8 cellular contexts compared by ENCODE assay signal in the genomic region with DNA sequence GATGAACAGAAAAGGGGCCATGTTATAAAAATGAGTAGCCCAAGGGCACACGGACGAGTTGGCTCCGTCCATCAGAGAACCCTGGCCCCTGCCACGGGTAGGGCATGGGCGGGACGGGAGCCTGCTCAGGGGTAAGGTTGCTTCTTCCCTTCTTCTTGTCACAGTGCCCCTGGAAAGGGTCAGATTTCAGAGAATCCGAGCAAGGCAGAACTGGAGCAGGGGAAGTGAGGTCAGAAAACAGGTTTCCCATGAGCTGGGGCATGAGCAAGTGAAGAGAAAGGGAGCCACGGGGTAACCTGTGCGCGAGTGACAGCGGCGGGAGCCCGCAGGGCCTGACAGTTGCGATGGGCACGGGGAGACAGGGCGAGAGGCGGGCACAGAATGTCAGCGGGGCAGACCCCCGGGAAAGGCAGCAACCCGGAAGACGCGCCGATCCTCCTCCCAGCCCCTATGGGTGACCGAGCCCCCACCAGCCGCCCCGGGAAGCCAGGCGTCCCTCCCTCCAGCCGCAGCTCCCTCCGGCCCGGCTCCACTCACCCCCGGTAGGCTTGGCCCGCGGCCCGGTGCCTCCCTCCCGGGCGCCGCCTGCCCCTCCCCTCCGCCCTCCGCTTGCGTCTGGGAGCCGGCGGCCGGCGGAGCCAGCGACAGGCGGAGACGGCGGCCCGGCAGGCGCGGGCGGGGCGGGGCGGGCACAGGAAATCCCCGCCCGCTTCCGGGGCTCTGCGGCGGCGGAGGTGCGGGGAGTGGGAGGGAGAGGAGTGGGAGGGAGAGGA. TPM values are rescaled to one million over a fixed set of nuclear protein-coding genes. Genes with fewer than 3 reads are reported as not detected.
A peak's percentile ranks its signal among the peaks of the same experiment; 100 is the strongest.
DNase-seq lines count a peak whose midpoint lies in the region; ATAC-seq and TF ChIP-seq lines count a peak whose summit lies in the region.

A gene (minus strand): TSS at position 671 of the 773 bp plus-strand sequence. CDS start 2,829 bp downstream, outside the sequence.

- H3K36me3 Mint-ChIP-seq in Caco-2 (ENCODE audit: insufficient read depth, unreplicated experiment), result peaks cover 2% of the 10 kb centered on the region
- peaks cover 3% of the 10 kb centered on the region for H3K36me3 Mint-ChIP-seq in natural killer cell

- peak within 1 kb of the TSS; percentile 91 for H3K4me3 Mint-ChIP-seq in Caco-2 (ENCODE audit: unreplicated experiment)
- H3K4me3 Mint-ChIP-seq in natural killer cell, result peak within 1 kb of the TSS; percentile 95

- H3K27ac ChIP-seq in Peyer's patch, result peak within 1 kb of the TSS; percentile 85 to 98 (median 92)

- H3K27ac Mint-ChIP-seq in Caco-2 (ENCODE audit: unreplicated experiment), result peak within 1 kb of the TSS; percentile 79
- H3K27ac Mint-ChIP-seq in natural killer cell, result peak within 1 kb of the TSS; percentile 89 to 98

- no peaks in the 10 kb centered on the region for H3K27me3 ChIP-seq in Caco-2 (replicated peaks; ENCODE audit: control insufficient read depth, insufficient read depth, low read length)
- no peaks in the 10 kb centered on the region for H3K27me3 ChIP-seq in Peyer's patch

- H3K9me3 ChIP-seq in Caco-2 (no peaks in the 10 kb centered on the region), Peyer's patch (no peaks in the 10 kb centered on the region)

- peaks cover 8% of the 10 kb centered on the region; the same call in 1 of the 2 replicates for H3K4me1 ChIP-seq in Caco-2
- H3K4me1 ChIP-seq in Peyer's patch, result peaks cover 0 to 8% (median 0%) of the 10 kb centered on the region in 4 donors

- POLR2A ChIA-PET in Caco-2 (lab: Charles Lee), result no interaction called here

- DNase-seq in Caco-2, result peak; percentile 87 to 91
- DNase-seq in HPDE6-E6E7 (ENCODE audit: extremely low spot score), result peak; percentile 43
- DNase-seq in Peyer's patch, result peak; percentile 77 to 91 (median 90)
- DNase-seq in activated T-helper 1 cell treated with anti-CD3 and anti-CD28 coated beads, Interleukin-2, amount 50 U/mL, for 16 hours (ENCODE audit: low read depth in 1 of 2, low spot score in 1 of 2), result peak; percentile 63 to 76
- peak; percentile 38 for DNase-seq in fibroblast of peridontal ligament (ENCODE audit: extremely low read depth)
- peak; percentile 75 for DNase-seq in natural killer cell
- DNase-seq in stimulated activated naive CD4-positive, alpha-beta T cell treated with Interleukin-2 at 50 U/mL for 16 hours (lab: John Stamatoyannopoulos, UW), result peak; percentile 75

- no peaks in the 10 kb centered on the region for H3K9me3 Mint-ChIP-seq in Caco-2 (ENCODE audit: unreplicated experiment)
- no peaks in the 10 kb centered on the region for H3K9me3 Mint-ChIP-seq in natural killer cell

- BruUV-seq in Caco-2 (replicated peaks; lab: Mats Ljungman, UMichigan), result no TSS peak

- H3K27me3 Mint-ChIP-seq in Caco-2 (ENCODE audit: insufficient read depth, unreplicated experiment) (no peaks in the 10 kb centered on the region), natural killer cell (ENCODE audit: low read depth in 2 of 2) (no peaks in the 10 kb centered on the region)

- ATAC-seq in GM19467 (IDR thresholded peaks at IDR 0.05; ENCODE audit: unreplicated experiment), result peak; percentile 83
- ATAC-seq in natural killer cell, result peak; percentile 85 to 92 (median 90)

- intact Hi-C loops in Caco-2 (cut with micrococcal nuclease; ENCODE audit: unreplicated experiment), result loop anchor here (2.0 kb wide), 1 partner anchor 152 kb away; no protein-coding TSS in a partner anchor
- intact Hi-C loops in natural killer cell (cut with micrococcal nuclease), result no loop called here

- peaks cover 15% of the 10 kb centered on the region for H3K4me1 Mint-ChIP-seq in Caco-2 (ENCODE audit: low read depth, unreplicated experiment)
- H3K4me1 Mint-ChIP-seq in natural killer cell, result peaks cover 41 to 44% of the 10 kb centered on the region in 2 donors

- TF ChIP-seq POLR2A in Peyer's patch (IDR thresholded peaks at IDR 0.05), result peak in 1 of 2 donors; percentile 38

- H3K36me3 ChIP-seq in Caco-2 (ENCODE audit: control insufficient read depth, insufficient read depth, low read length) (no peaks in the 10 kb centered on the region), Peyer's patch (peaks cover 0 to 24% (median 0%) of the 10 kb centered on the region in 3 donors)

- CTCF ChIA-PET in Caco-2 (lab: Charles Lee), result no interaction called here

- H3K4me3 ChIP-seq in Caco-2 (ENCODE audit: low read depth, low read length), result peak within 1 kb of the TSS; percentile 94
- peak within 1 kb of the TSS; percentile 62 to 97 (median 74) for H3K4me3 ChIP-seq in Peyer's patch

- no peak for TF ChIP-seq CTCF in Caco-2 (IDR thresholded peaks at IDR 0.05; ENCODE audit: insufficient read depth in 1 of 2, low read depth in 1 of 2, low read length in 1 of 2, severe bottlenecking in 1 of 2, unreplicated experiment in 1 of 2)
- TF ChIP-seq CTCF in Peyer's patch (IDR thresholded peaks at IDR 0.05), result no peak
- no peak for TF ChIP-seq CTCF in natural killer cell (IDR thresholded peaks at IDR 0.05)

RNA-seq across cellular contexts. Expression of the gene that starts here (rescaled TPM):
- total RNA-seq in Caco-2 (2022) (13.2 and 14.7 TPM in 2 replicates), Peyer's patch (10 to 100 TPM; 11.7 to 50.3 (median 17.0) TPM), natural killer cell (10 to 100 TPM; 44.0 to 51.4 (median 48.8) TPM)

Comparison
In these comparisons a context has a peak if more than half of its experiments do, and no peak if none do; other contexts are left out.
1. Peak in every context shown above with its lines: DNase-seq, ATAC-seq, H3K4me3 ChIP-seq and H3K27ac ChIP-seq.
2. DNase-seq: peak in every context shown above with its lines; median percentile 90 in Peyer's patch; 89 in Caco-2; 75 in natural killer cell; 75 in stimulated activated naive CD4-positive, alpha-beta T cell treated with Interleukin-2 at 50 U/mL for 16 hours; 70 in activated T-helper 1 cell treated with anti-CD3 and anti-CD28 coated beads, Interleukin-2, amount 50 U/mL, for 16 hours; 43 in HPDE6-E6E7; 38 in fibroblast of peridontal ligament.